1 cellular context compared by ENCODE assay signal in the genomic region with DNA sequence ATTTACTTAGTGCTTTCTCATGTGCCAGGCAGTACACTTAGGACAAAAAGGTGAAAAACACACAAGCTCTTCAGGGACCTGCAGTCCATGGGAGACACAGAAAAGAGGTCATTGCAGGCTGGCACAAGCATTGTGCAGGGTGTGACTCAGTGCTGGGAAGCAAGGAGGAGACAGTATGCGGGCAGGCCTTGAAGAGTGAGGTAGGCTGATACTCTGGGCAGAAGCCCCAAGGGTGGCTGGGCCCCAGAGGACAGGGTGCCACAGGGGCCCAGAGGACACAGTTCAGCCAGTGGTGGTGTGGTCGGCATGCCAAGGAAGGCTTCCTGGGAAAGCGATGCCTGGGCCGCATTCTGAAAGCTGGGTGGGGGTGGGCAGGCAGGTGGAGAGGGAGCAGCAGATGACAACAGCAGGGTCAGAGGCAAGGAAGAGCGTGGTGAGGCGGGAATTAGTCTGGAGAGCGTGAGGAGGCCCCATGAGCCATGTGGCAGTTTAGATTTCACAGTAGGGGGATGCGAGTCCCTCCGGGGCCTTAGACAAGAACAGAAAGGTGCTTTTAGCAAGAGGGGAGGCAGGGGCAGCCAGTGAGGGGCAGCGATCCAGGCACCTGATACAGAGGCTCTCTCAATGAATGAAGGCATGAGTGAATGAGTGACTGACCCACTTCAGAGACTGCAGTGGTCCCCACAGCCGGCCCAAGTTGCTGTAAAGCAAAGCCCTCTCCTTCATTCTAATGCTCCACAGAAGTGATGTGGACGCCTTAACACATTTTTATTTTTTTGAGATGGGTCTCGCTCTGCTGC.
TF ChIP-seq lines count a peak whose summit lies in the region.

No MANE protein-coding gene starts in this region.

TF ChIP-seq in endothelial cell of umbilical vein, 7 proteins besides CTCF, POLR2A, EP300 and RAD21:
- TF ChIP-seq MYC (IDR thresholded peaks at IDR 0.05; ENCODE audit: low read depth, low read length): no peak
- TF ChIP-seq FOS (IDR thresholded peaks at IDR 0.05; ENCODE audit: borderline replicate concordance, insufficient read depth, low read length): no peak
- TF ChIP-seq POLR2AphosphoS5 (IDR thresholded peaks at IDR 0.05; ENCODE audit: insufficient read depth, low read depth, low read length): no peak
- no peak for TF ChIP-seq EZH2 (IDR thresholded peaks at IDR 0.05; ENCODE audit: borderline replicate concordance, low read depth, low read length, severe bottlenecking)
- no peak for TF ChIP-seq JUN (IDR thresholded peaks at IDR 0.05; ENCODE audit: borderline replicate concordance, insufficient read depth, insufficient read length, low read depth)
- TF ChIP-seq, protein P1, sequence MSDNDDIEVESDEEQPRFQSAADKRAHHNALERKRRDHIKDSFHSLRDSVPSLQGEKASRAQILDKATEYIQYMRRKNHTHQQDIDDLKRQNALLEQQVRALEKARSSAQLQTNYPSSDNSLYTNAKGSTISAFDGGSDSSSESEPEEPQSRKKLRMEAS (IDR thresholded peaks at IDR 0.05; ENCODE audit: insufficient read depth, insufficient read length): no peak
- TF ChIP-seq GATA2 (IDR thresholded peaks at IDR 0.05; ENCODE audit: insufficient read depth, insufficient read length, low read depth, low read length): no peak
